Comparison of ENCODE assay signal across 1 cellular context in genomic region chr5:95646569-95647330, GRCh38.
TF ChIP-seq lines count a peak whose summit lies in the region.

TSS of gene RFESD (plus strand) at chr5:95646777. CDS start at chr5:95652272, 5,495 bp downstream.

TF ChIP-seq in HepG2, 621 proteins besides CTCF, POLR2A, EP300 and RAD21 (continued from another document and continues in another):
- TF ChIP-seq, protein P1, sequence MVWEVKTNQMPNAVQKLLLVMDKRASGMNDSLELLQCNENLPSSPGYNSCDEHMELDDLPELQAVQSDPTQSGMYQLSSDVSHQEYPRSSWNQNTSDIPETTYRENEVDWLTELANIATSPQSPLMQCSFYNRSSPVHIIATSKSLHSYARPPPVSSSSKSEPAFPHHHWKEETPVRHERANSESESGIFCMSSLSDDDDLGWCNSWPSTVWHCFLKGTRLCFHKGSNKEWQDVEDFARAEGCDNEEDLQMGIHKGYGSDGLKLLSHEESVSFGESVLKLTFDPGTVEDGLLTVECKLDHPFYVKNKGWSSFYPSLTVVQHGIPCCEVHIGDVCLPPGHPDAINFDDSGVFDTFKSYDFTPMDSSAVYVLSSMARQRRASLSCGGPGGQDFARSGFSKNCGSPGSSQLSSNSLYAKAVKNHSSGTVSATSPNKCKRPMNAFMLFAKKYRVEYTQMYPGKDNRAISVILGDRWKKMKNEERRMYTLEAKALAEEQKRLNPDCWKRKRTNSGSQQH (CRISPR knock-in tag; IDR thresholded peaks at IDR 0.05; ENCODE audit: low read depth) = peak; percentile 45; the same call in 1 of the 2 replicates
- TF ChIP-seq RARA (CRISPR knock-in tag; IDR thresholded peaks at IDR 0.05) (peak; percentile 66; the same call in 1 of the 2 replicates), ZNF501 (CRISPR knock-in tag; IDR thresholded peaks at IDR 0.05) (peak; percentile 89), ZGPAT (CRISPR knock-in tag; IDR thresholded peaks at IDR 0.05) (peak; percentile 97), FOXK1 (CRISPR knock-in tag; IDR thresholded peaks at IDR 0.05; ENCODE audit: borderline replicate concordance, low read depth) (peak; percentile 48; the same call in 1 of the 2 replicates), ZNF362 (CRISPR knock-in tag; IDR thresholded peaks at IDR 0.05; ENCODE audit: borderline replicate concordance) (no peak), CREB3 (CRISPR knock-in tag; IDR thresholded peaks at IDR 0.05) (0 out of 2 replicates have a peak, but pooled peaks have one; percentile 39), SIN3A (IDR thresholded peaks at IDR 0.05; ENCODE audit: borderline replicate concordance, low read depth, low read length) (peak; percentile 49; the same call in 1 of the 2 replicates), TCF7L2 (IDR thresholded peaks at IDR 0.05; ENCODE audit: low read depth, low read length) (no peak), ZNF816 (CRISPR knock-in tag; IDR thresholded peaks at IDR 0.05; ENCODE audit: borderline replicate concordance) (no peak; the same call in 1 of the 2 replicates), ZFAT (CRISPR knock-in tag; conservative IDR thresholded peaks at IDR 0.05) (no peak), CBX5 (CRISPR knock-in tag; IDR thresholded peaks at IDR 0.05; ENCODE audit: borderline replicate concordance) (0 out of 2 replicates have a peak, but pooled peaks have one; percentile 63), ZNF143 (CRISPR knock-in tag; IDR thresholded peaks at IDR 0.05) (peak; percentile 36; the same call in 1 of the 2 replicates), NR2F2 (IDR thresholded peaks at IDR 0.05; ENCODE audit: borderline replicate concordance, low read depth) (0 out of 2 replicates have a peak, but pooled peaks have one; percentile 18), MZF1 (CRISPR knock-in tag; IDR thresholded peaks at IDR 0.05; ENCODE audit: borderline replicate concordance) (no peak), BHLHE40 (IDR thresholded peaks at IDR 0.05; ENCODE audit: low read length) (peak; percentile 93), ZNF350 (CRISPR knock-in tag; IDR thresholded peaks at IDR 0.05; ENCODE audit: borderline replicate concordance, low read depth) (peak; percentile 87; the same call in 1 of the 2 replicates), NONO (IDR thresholded peaks at IDR 0.05) (no peak), NONO (CRISPR knock-in tag; conservative IDR thresholded peaks at IDR 0.05) (peak; percentile 89), ZNF577 (CRISPR knock-in tag; IDR thresholded peaks at IDR 0.05; ENCODE audit: borderline replicate concordance, low read depth) (no peak), KDM5B (CRISPR knock-in tag; IDR thresholded peaks at IDR 0.05; ENCODE audit: borderline replicate concordance) (peak; percentile 67; the same call in 1 of the 2 replicates), NFIB (CRISPR knock-in tag; IDR thresholded peaks at IDR 0.05; ENCODE audit: borderline replicate concordance) (no peak)
- TF ChIP-seq, protein P2, sequence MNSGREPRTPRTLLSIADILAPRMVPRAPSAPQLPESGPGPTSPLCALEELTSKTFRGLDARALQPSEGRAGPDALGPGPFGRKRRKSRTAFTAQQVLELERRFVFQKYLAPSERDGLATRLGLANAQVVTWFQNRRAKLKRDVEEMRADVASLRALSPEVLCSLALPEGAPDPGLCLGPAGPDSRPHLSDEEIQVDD (CRISPR knock-in tag; IDR thresholded peaks at IDR 0.05; ENCODE audit: borderline replicate concordance) = no peak
- TF ChIP-seq, protein P3, sequence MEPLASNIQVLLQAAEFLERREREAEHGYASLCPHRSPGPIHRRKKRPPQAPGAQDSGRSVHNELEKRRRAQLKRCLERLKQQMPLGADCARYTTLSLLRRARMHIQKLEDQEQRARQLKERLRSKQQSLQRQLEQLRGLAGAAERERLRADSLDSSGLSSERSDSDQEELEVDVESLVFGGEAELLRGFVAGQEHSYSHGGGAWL (CRISPR knock-in tag; IDR thresholded peaks at IDR 0.05) = peak; percentile 85
- TF ChIP-seq, protein P4, sequence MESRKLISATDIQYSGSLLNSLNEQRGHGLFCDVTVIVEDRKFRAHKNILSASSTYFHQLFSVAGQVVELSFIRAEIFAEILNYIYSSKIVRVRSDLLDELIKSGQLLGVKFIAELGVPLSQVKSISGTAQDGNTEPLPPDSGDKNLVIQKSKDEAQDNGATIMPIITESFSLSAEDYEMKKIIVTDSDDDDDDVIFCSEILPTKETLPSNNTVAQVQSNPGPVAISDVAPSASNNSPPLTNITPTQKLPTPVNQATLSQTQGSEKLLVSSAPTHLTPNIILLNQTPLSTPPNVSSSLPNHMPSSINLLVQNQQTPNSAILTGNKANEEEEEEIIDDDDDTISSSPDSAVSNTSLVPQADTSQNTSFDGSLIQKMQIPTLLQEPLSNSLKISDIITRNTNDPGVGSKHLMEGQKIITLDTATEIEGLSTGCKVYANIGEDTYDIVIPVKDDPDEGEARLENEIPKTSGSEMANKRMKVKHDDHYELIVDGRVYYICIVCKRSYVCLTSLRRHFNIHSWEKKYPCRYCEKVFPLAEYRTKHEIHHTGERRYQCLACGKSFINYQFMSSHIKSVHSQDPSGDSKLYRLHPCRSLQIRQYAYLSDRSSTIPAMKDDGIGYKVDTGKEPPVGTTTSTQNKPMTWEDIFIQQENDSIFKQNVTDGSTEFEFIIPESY (CRISPR knock-in tag; IDR thresholded peaks at IDR 0.05) = peak; percentile 65; the same call in 1 of the 2 replicates
- TF ChIP-seq, protein P5, sequence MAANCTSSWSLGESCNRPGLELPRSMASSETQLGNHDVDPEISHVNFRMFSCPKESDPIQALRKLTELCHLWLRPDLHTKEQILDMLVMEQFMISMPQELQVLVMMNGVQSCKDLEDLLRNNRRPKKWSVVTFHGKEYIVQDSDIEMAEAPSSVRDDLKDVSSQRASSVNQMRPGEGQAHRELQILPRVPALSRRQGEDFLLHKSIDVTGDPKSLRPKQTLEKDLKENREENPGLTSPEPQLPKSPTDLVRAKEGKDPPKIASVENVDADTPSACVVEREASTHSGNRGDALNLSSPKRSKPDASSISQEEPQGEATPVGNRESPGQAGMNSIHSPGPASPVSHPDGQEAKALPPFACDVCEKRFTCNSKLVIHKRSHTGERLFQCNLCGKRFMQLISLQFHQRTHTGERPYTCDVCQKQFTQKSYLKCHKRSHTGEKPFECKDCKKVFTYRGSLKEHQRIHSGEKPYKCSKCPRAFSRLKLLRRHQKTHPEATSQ (CRISPR knock-in tag; IDR thresholded peaks at IDR 0.05; ENCODE audit: borderline replicate concordance) = peak; percentile 77; the same call in 1 of the 2 replicates
- TF ChIP-seq, protein P6, sequence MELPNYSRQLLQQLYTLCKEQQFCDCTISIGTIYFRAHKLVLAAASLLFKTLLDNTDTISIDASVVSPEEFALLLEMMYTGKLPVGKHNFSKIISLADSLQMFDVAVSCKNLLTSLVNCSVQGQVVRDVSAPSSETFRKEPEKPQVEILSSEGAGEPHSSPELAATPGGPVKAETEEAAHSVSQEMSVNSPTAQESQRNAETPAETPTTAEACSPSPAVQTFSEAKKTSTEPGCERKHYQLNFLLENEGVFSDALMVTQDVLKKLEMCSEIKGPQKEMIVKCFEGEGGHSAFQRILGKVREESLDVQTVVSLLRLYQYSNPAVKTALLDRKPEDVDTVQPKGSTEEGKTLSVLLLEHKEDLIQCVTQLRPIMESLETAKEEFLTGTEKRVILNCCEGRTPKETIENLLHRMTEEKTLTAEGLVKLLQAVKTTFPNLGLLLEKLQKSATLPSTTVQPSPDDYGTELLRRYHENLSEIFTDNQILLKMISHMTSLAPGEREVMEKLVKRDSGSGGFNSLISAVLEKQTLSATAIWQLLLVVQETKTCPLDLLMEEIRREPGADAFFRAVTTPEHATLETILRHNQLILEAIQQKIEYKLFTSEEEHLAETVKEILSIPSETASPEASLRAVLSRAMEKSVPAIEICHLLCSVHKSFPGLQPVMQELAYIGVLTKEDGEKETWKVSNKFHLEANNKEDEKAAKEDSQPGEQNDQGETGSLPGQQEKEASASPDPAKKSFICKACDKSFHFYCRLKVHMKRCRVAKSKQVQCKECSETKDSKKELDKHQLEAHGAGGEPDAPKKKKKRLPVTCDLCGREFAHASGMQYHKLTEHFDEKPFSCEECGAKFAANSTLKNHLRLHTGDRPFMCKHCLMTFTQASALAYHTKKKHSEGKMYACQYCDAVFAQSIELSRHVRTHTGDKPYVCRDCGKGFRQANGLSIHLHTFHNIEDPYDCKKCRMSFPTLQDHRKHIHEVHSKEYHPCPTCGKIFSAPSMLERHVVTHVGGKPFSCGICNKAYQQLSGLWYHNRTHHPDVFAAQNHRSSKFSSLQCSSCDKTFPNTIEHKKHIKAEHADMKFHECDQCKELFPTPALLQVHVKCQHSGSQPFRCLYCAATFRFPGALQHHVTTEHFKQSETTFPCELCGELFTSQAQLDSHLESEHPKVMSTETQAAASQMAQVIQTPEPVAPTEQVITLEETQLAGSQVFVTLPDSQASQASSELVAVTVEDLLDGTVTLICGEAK (IDR thresholded peaks at IDR 0.05) = no peak
- TF ChIP-seq, protein P6 (CRISPR knock-in tag; IDR thresholded peaks at IDR 0.05) = peak; percentile 48
- TF ChIP-seq, protein P7, sequence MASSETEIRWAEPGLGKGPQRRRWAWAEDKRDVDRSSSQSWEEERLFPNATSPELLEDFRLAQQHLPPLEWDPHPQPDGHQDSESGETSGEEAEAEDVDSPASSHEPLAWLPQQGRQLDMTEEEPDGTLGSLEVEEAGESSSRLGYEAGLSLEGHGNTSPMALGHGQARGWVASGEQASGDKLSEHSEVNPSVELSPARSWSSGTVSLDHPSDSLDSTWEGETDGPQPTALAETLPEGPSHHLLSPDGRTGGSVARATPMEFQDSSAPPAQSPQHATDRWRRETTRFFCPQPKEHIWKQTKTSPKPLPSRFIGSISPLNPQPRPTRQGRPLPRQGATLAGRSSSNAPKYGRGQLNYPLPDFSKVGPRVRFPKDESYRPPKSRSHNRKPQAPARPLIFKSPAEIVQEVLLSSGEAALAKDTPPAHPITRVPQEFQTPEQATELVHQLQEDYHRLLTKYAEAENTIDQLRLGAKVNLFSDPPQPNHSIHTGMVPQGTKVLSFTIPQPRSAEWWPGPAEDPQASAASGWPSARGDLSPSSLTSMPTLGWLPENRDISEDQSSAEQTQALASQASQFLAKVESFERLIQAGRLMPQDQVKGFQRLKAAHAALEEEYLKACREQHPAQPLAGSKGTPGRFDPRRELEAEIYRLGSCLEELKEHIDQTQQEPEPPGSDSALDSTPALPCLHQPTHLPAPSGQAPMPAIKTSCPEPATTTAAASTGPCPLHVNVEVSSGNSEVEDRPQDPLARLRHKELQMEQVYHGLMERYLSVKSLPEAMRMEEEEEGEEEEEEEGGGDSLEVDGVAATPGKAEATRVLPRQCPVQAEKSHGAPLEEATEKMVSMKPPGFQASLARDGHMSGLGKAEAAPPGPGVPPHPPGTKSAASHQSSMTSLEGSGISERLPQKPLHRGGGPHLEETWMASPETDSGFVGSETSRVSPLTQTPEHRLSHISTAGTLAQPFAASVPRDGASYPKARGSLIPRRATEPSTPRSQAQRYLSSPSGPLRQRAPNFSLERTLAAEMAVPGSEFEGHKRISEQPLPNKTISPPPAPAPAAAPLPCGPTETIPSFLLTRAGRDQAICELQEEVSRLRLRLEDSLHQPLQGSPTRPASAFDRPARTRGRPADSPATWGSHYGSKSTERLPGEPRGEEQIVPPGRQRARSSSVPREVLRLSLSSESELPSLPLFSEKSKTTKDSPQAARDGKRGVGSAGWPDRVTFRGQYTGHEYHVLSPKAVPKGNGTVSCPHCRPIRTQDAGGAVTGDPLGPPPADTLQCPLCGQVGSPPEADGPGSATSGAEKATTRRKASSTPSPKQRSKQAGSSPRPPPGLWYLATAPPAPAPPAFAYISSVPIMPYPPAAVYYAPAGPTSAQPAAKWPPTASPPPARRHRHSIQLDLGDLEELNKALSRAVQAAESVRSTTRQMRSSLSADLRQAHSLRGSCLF (CRISPR knock-in tag; IDR thresholded peaks at IDR 0.05; ENCODE audit: borderline replicate concordance) = no peak
